Comparison of ENCODE assay signal across 8 cellular contexts in the genomic region with DNA sequence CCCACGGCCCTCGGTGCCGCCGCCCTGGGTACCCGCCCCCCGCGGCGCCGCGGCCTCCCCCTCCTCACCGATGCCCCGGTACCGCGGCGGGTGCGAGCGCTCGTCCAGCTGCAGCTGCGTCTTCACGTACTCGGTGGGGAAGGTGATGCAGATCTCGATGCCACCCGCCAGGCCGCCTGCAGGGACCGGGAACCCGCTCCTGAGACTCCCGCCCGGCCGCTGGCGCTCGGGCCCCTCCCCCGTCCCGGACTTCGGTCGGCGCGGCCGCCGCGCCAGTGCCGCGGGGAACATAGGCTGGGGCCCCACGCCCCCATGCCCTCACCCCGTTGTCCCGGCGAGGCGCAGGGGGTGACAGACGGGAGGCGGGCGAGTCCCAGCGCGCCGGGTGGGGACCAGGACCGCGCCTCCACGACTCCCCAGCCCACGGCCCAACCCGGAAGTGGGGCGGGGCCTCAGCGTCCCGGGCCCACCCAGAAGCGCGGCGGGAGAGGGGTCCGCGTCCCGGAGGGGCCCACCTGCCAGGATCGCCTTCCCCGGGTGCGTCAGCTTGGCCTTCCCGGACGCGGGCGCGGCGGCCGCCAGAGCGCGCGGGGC. TPM values are rescaled to one million over a fixed set of nuclear protein-coding genes. Genes with fewer than 3 reads are reported as not detected.
DNase-seq lines count a peak whose midpoint lies in the region; FAIRE-seq and TF ChIP-seq lines count a peak whose summit lies in the region.

No MANE protein-coding gene starts in this region.

- in situ Hi-C loops in GM13977 (cut with MboI; ENCODE audit: low pct_unique_long_range_greater_than_20kb, low sequenced_read_pairs, unreplicated experiment): no loop called here

- peaks cover 4% of the 10 kb centered on the region for H3K27me3 Mint-ChIP-seq in activated T-helper 1 cell treated with anti-CD3 and anti-CD28 coated beads, Interleukin-12 subunit alpha, Interleukin-12 subunit beta, Interleukin-2, Interleukin-4 antibody, amounts not matched to agents 30 ng/mL and 10 ng/mL and 1 ng/mL, durations not matched to agents 14 hours and 24 hours and 36 hours (ENCODE audit: insufficient read depth)
- peaks cover 3% of the 10 kb centered on the region for H3K27me3 Mint-ChIP-seq in neural progenitor cell (ENCODE audit: insufficient read depth, low read depth)

- peak overlapping the region; percentile 78 for H2AFZ ChIP-seq in neural progenitor cell (replicated peaks)

- no peak for TF ChIP-seq POLR2A in H54 (IDR thresholded peaks at IDR 0.05; ENCODE audit: low read depth, low read length)

- H3F3A ChIP-seq in neural progenitor cell (ENCODE audit: low read depth): peaks cover 23% of the 10 kb centered on the region

- H3K4me1 Mint-ChIP-seq in activated T-helper 1 cell treated with anti-CD3 and anti-CD28 coated beads, Interleukin-12 subunit alpha, Interleukin-12 subunit beta, Interleukin-2, Interleukin-4 antibody, amounts not matched to agents 30 ng/mL and 10 ng/mL and 1 ng/mL, durations not matched to agents 14 hours and 24 hours and 36 hours (ENCODE audit: low read depth): peaks cover 31% of the 10 kb centered on the region
- H3K4me1 Mint-ChIP-seq in neural progenitor cell: peaks cover 17% of the 10 kb centered on the region

- peak overlapping the region; percentile 87 for H3K4me3 ChIP-seq in H7 (ENCODE audit: insufficient read depth, low read depth, low read length)
- peak overlapping the region; percentile 83 for H3K4me3 ChIP-seq in MG63
- peak overlapping the region; percentile 71 for H3K4me3 ChIP-seq in fibroblast of villous mesenchyme (ENCODE audit: low read depth, low read length)
- H3K4me3 ChIP-seq in neural progenitor cell: peak overlapping the region; percentile 100

- intact Hi-C loops in activated T-helper 1 cell treated with anti-CD3 and anti-CD28 coated beads, Interleukin-12 subunit alpha, Interleukin-12 subunit beta, Interleukin-2, Interleukin-4 antibody, amounts not matched to agents 30 ng/mL and 10 ng/mL and 1 ng/mL, durations not matched to agents 14 hours and 24 hours and 36 hours (cut with micrococcal nuclease): loop anchor here (2.0 to 5.0 kb wide), 3 partner anchors 71 to 269 kb away; a partner anchor contains a TSS

- no peaks in the 10 kb centered on the region for H3K9me3 Mint-ChIP-seq in activated T-helper 1 cell treated with anti-CD3 and anti-CD28 coated beads, Interleukin-12 subunit alpha, Interleukin-12 subunit beta, Interleukin-2, Interleukin-4 antibody, amounts not matched to agents 30 ng/mL and 10 ng/mL and 1 ng/mL, durations not matched to agents 14 hours and 24 hours and 36 hours
- H3K9me3 Mint-ChIP-seq in neural progenitor cell: no peaks in the 10 kb centered on the region

- no peak overlapping the region for H3K27ac Mint-ChIP-seq in activated T-helper 1 cell treated with anti-CD3 and anti-CD28 coated beads, Interleukin-12 subunit alpha, Interleukin-12 subunit beta, Interleukin-2, Interleukin-4 antibody, amounts not matched to agents 30 ng/mL and 10 ng/mL and 1 ng/mL, durations not matched to agents 14 hours and 24 hours and 36 hours
- no peak overlapping the region for H3K27ac Mint-ChIP-seq in neural progenitor cell

- peak overlapping the region; percentile 74 for H3K4me2 ChIP-seq in neural progenitor cell

- no peaks in the 10 kb centered on the region for H3K36me3 Mint-ChIP-seq in activated T-helper 1 cell treated with anti-CD3 and anti-CD28 coated beads, Interleukin-12 subunit alpha, Interleukin-12 subunit beta, Interleukin-2, Interleukin-4 antibody, amounts not matched to agents 30 ng/mL and 10 ng/mL and 1 ng/mL, durations not matched to agents 14 hours and 24 hours and 36 hours (ENCODE audit: low read depth)
- no peaks in the 10 kb centered on the region for H3K36me3 Mint-ChIP-seq in neural progenitor cell

- H4K20me1 ChIP-seq in neural progenitor cell (ENCODE audit: low read depth): peaks cover 50% of the 10 kb centered on the region

- no peak for FAIRE-seq in H54 (lab: Jason Lieb, UNC)

- peak overlapping the region; percentile 70 for H3K4me3 Mint-ChIP-seq in activated T-helper 1 cell treated with anti-CD3 and anti-CD28 coated beads, Interleukin-12 subunit alpha, Interleukin-12 subunit beta, Interleukin-2, Interleukin-4 antibody, amounts not matched to agents 30 ng/mL and 10 ng/mL and 1 ng/mL, durations not matched to agents 14 hours and 24 hours and 36 hours
- peak overlapping the region; percentile 64 for H3K4me3 Mint-ChIP-seq in neural progenitor cell

- H3K36me3 ChIP-seq in H7 (replicated peaks; ENCODE audit: control insufficient read depth, insufficient read depth, low read length) (peaks cover 8% of the 10 kb centered on the region), MG63 (peaks cover 22% of the 10 kb centered on the region), neural progenitor cell (no peaks in the 10 kb centered on the region)

- H3K27me3 ChIP-seq in H7 (ENCODE audit: control insufficient read depth, insufficient read depth, low read length): no peaks in the 10 kb centered on the region
- no peaks in the 10 kb centered on the region for H3K27me3 ChIP-seq in MG63
- H3K27me3 ChIP-seq in neural progenitor cell: peaks cover 8% of the 10 kb centered on the region

- peak overlapping the region; percentile 3 for H3K9ac ChIP-seq in neural progenitor cell

- no peak overlapping the region for H3K27ac ChIP-seq in neural progenitor cell

- DNase-seq in GM13977 (ENCODE audit: low spot score) (peak; percentile 74), H7 (peak; percentile 91), MG63 (peak; percentile 43), fibroblast of villous mesenchyme (ENCODE audit: low read depth) (no peak), neural progenitor cell (ENCODE audit: low spot score) (peak; percentile 83), NK-92 (lab: John Stamatoyannopoulos, UW; ENCODE audit: unreplicated experiment) (no peak), H54 (ENCODE audit: insufficient read length, low spot score) (no peak)
- DNase-seq in activated T-helper 1 cell treated with anti-CD3 and anti-CD28 coated beads, Interleukin-12 subunit alpha, Interleukin-12 subunit beta, Interleukin-2, Interleukin-4 antibody, amounts not matched to agents 30 ng/mL and 10 ng/mL and 1 ng/mL, durations not matched to agents 14 hours and 24 hours and 36 hours (ENCODE audit: low spot score): peak; percentile 59

- H3K4me1 ChIP-seq in neural progenitor cell: peaks cover 7% of the 10 kb centered on the region

- peaks cover 18% of the 10 kb centered on the region for H3K79me2 ChIP-seq in neural progenitor cell (ENCODE audit: low read depth)

- no peak for TF ChIP-seq CTCF in GM13977 (IDR thresholded peaks at IDR 0.05; ENCODE audit: extremely low read depth, insufficient read depth, missing control alignments)
- TF ChIP-seq CTCF in fibroblast of villous mesenchyme (IDR thresholded peaks at IDR 0.05; ENCODE audit: insufficient read depth, low read depth, low read length): no peak
- no peak for TF ChIP-seq CTCF in neural progenitor cell (IDR thresholded peaks at IDR 0.05)

- no peaks in the 10 kb centered on the region for H3K9me3 ChIP-seq in MG63
- H3K9me3 ChIP-seq in neural progenitor cell (ENCODE audit: low read depth): no peaks in the 10 kb centered on the region

RNA-seq across cellular contexts. Expression of a gene that starts 0.4 kb away (rescaled TPM):
- 171 and 188 TPM in 2 replicates for total RNA-seq in H7 (2014; rRNA removed; shearing (Covaris generic))
- 44.7 and 55.9 TPM in 2 replicates for total RNA-seq in MG63 (2014; rRNA removed; shearing (Covaris generic); ENCODE audit: low replicate concordance)
- total RNA-seq in activated T-helper 1 cell treated with anti-CD3 and anti-CD28 coated beads, Interleukin-12 subunit alpha, Interleukin-12 subunit beta, Interleukin-2, Interleukin-4 antibody, amounts not matched to agents 30 ng/mL and 10 ng/mL and 1 ng/mL, durations not matched to agents 14 hours and 24 hours and 36 hours: 31.7 and 34.0 TPM in 2 replicates
- total RNA-seq in fibroblast of villous mesenchyme (115 and 148 TPM in 2 replicates), neural progenitor cell (ENCODE audit: low replicate concordance) (28.6 and 97.0 TPM in 2 replicates)

RNA-seq across cellular contexts. Expression of a gene that starts 28.1 kb away (rescaled TPM):
- 0.78 TPM in 1 of 2 replicates, not detected in the other for total RNA-seq in H7 (2014; rRNA removed; shearing (Covaris generic))
- total RNA-seq in MG63 (2014; rRNA removed; shearing (Covaris generic); ENCODE audit: low replicate concordance): not detected in 2 replicates
- 0.26 TPM in 1 of 2 replicates, not detected in the other for total RNA-seq in activated T-helper 1 cell treated with anti-CD3 and anti-CD28 coated beads, Interleukin-12 subunit alpha, Interleukin-12 subunit beta, Interleukin-2, Interleukin-4 antibody, amounts not matched to agents 30 ng/mL and 10 ng/mL and 1 ng/mL, durations not matched to agents 14 hours and 24 hours and 36 hours
- total RNA-seq in fibroblast of villous mesenchyme (not detected in 2 replicates), neural progenitor cell (ENCODE audit: low replicate concordance) (not detected in 2 replicates)

RNA-seq across cellular contexts. Expression of a gene that starts 33.7 kb away (rescaled TPM):
- total RNA-seq in H7 (2014; rRNA removed; shearing (Covaris generic)): 17.6 and 28.4 TPM in 2 replicates
- 19.0 and 19.5 TPM in 2 replicates for total RNA-seq in MG63 (2014; rRNA removed; shearing (Covaris generic); ENCODE audit: low replicate concordance)
- total RNA-seq in activated T-helper 1 cell treated with anti-CD3 and anti-CD28 coated beads, Interleukin-12 subunit alpha, Interleukin-12 subunit beta, Interleukin-2, Interleukin-4 antibody, amounts not matched to agents 30 ng/mL and 10 ng/mL and 1 ng/mL, durations not matched to agents 14 hours and 24 hours and 36 hours: 20.8 and 22.8 TPM in 2 replicates
- total RNA-seq in fibroblast of villous mesenchyme: 10.6 and 12.5 TPM in 2 replicates
- total RNA-seq in neural progenitor cell (ENCODE audit: low replicate concordance): 7.2 and 12.5 TPM in 2 replicates

RNA-seq across cellular contexts. Expression of a gene that starts 47.1 kb away (rescaled TPM):
- total RNA-seq in H7 (2014; rRNA removed; shearing (Covaris generic)): not detected in 2 replicates
- not detected in 2 replicates for total RNA-seq in MG63 (2014; rRNA removed; shearing (Covaris generic); ENCODE audit: low replicate concordance)
- not detected in 2 replicates for total RNA-seq in activated T-helper 1 cell treated with anti-CD3 and anti-CD28 coated beads, Interleukin-12 subunit alpha, Interleukin-12 subunit beta, Interleukin-2, Interleukin-4 antibody, amounts not matched to agents 30 ng/mL and 10 ng/mL and 1 ng/mL, durations not matched to agents 14 hours and 24 hours and 36 hours
- total RNA-seq in fibroblast of villous mesenchyme (under 0.01 TPM in 1 of 2 replicates, not detected in the other), neural progenitor cell (ENCODE audit: low replicate concordance) (not detected in 2 replicates)

RNA-seq across cellular contexts. Expression of a gene that starts 56.0 kb away (rescaled TPM):
- 60.1 and 72.4 TPM in 2 replicates for total RNA-seq in H7 (2014; rRNA removed; shearing (Covaris generic))
- 17.8 and 26.5 TPM in 2 replicates for total RNA-seq in MG63 (2014; rRNA removed; shearing (Covaris generic); ENCODE audit: low replicate concordance)
- total RNA-seq in activated T-helper 1 cell treated with anti-CD3 and anti-CD28 coated beads, Interleukin-12 subunit alpha, Interleukin-12 subunit beta, Interleukin-2, Interleukin-4 antibody, amounts not matched to agents 30 ng/mL and 10 ng/mL and 1 ng/mL, durations not matched to agents 14 hours and 24 hours and 36 hours: 23.2 and 24.1 TPM in 2 replicates
- total RNA-seq in fibroblast of villous mesenchyme (44.8 and 53.5 TPM in 2 replicates), neural progenitor cell (ENCODE audit: low replicate concordance) (20.6 and 50.9 TPM in 2 replicates)

Comparison
In these comparisons a context has a peak if more than half of its experiments do, and no peak if none do; other contexts are left out.
1. DNase-seq: peak in GM13977 (single experiment), H7 (single experiment), MG63 (single experiment), activated T-helper 1 cell treated with anti-CD3 and anti-CD28 coated beads, Interleukin-12 subunit alpha, Interleukin-12 subunit beta, Interleukin-2, Interleukin-4 antibody, amounts not matched to agents 30 ng/mL and 10 ng/mL and 1 ng/mL, durations not matched to agents 14 hours and 24 hours and 36 hours (single experiment) and neural progenitor cell (single experiment); none in fibroblast of villous mesenchyme (single experiment), NK-92 (single experiment) and H54 (single experiment).
2. Peak in every context shown above with its lines, with median percentiles within 50 percentile points of each other: H3K4me3 ChIP-seq.